ENCODE assay signal across 15 cellular contexts in genomic region chr2:8522682-8523081, GRCh38.
DNase-seq lines count a peak whose midpoint lies in the region; ATAC-seq and TF ChIP-seq lines count a peak whose summit lies in the region.
"Had no signal": no experiment of that assay in that cellular context is flagged by ENCODE, and none has a peak within 500 bp of the region (broad histone marks: within the 10 kb centered on the region; RNA-seq: fewer than 3 reads in every experiment).

No MANE protein-coding gene starts in this region.

- peaks cover 37% of the 10 kb centered on the region for H3K4me1 Mint-ChIP-seq in T-helper 2 cell treated with Interferon-gamma antibody and Interleukin-4, amounts not matched to agents 5 μg/mL and 100 μg/mL, for 36 hours (ENCODE audit: low read depth)
- peaks cover 12 to 84% (median 18%) of the 10 kb centered on the region in 4 donors for H3K4me1 Mint-ChIP-seq in naive thymus-derived CD8-positive, alpha-beta T cell

- H3K4me2 ChIP-seq in DOHH2 (ENCODE audit: low read length) = peak overlapping the region; percentile 9; the same call in 1 of the 2 replicates
- H3K4me2 ChIP-seq: hepatocyte had no signal

- DNase-seq in T-helper 2 cell treated with Interferon-gamma antibody and Interleukin-4, amounts not matched to agents 5 μg/mL and 100 μg/mL, for 36 hours (ENCODE audit: low spot score) = no peak
- peak in 1 of 10 donors; percentile 29 for DNase-seq in naive thymus-derived CD8-positive, alpha-beta T cell
- no peak for DNase-seq in cerebellar cortex (ENCODE audit: low spot score)
- DNase-seq in upper lobe of right lung = no peak
- no peak for DNase-seq in DMS53 treated with DMSO at 0.1 percent for 48 hours (lab: John Stamatoyannopoulos, UW; ENCODE audit: unreplicated experiment)
- DNase-seq: erythroblast, left ventricle myocardium inferior, NCI-H2171, OCI-M1, testis had no signal

- no peaks in the 10 kb centered on the region for H3K79me2 ChIP-seq in DOHH2 (ENCODE audit: control insufficient read depth, low read length)
- H3K79me2 ChIP-seq: hepatocyte had no signal

- no peaks in the 10 kb centered on the region for H4K20me1 ChIP-seq in DOHH2 (ENCODE audit: control insufficient read depth, insufficient read depth, low read depth, low read length)

- H3K27me3 ChIP-seq in DOHH2 (ENCODE audit: control insufficient read depth, low read length) (no peaks in the 10 kb centered on the region), upper lobe of right lung (no peaks in the 10 kb centered on the region)
- H3K27me3 ChIP-seq: hepatocyte, testis had no signal

- 0 out of 2 replicates have a peak, but pooled peaks cover 10% of the 10 kb centered on the region for H3F3A ChIP-seq in DOHH2 (ENCODE audit: control insufficient read depth, insufficient read depth)

- H3K27ac Mint-ChIP-seq in T-helper 2 cell treated with Interferon-gamma antibody and Interleukin-4, amounts not matched to agents 5 μg/mL and 100 μg/mL, for 36 hours = peak overlapping the region; percentile 74
- H3K27ac Mint-ChIP-seq in naive thymus-derived CD8-positive, alpha-beta T cell = peak overlapping the region in 6 of 10 donors; percentile 1 to 85 (median 56)

- no peaks in the 10 kb centered on the region for H3K9me2 ChIP-seq in DOHH2 (replicated peaks; ENCODE audit: control insufficient read depth, low read length)

- TF ChIP-seq CTCF in DOHH2 (IDR thresholded peaks at IDR 0.05; ENCODE audit: low read depth, low read length, poor library complexity, severe bottlenecking) (no peak), upper lobe of right lung (IDR thresholded peaks at IDR 0.05) (no peak)

- no peaks in the 10 kb centered on the region for H3K36me3 ChIP-seq in DOHH2 (ENCODE audit: control insufficient read depth, low read length)
- H3K36me3 ChIP-seq in upper lobe of right lung = no peaks in the 10 kb centered on the region
- H3K36me3 ChIP-seq: left ventricle myocardium inferior had no signal

- H3K4me3 ChIP-seq in DOHH2 (ENCODE audit: low read length) (no peak overlapping the region), upper lobe of right lung (no peak overlapping the region)
- H3K4me3 ChIP-seq: hepatocyte, left ventricle myocardium inferior, testis had no signal

- intact Hi-C loops in upper lobe of right lung (cut with DNase I) = no loop called here

- no peaks in the 10 kb centered on the region for H3K9me3 ChIP-seq in DOHH2 (ENCODE audit: control insufficient read depth, insufficient read depth, low read length)
- no peaks in the 10 kb centered on the region for H3K9me3 ChIP-seq in upper lobe of right lung
- H3K9me3 ChIP-seq: left ventricle myocardium inferior, testis had no signal

- peaks cover 5% of the 10 kb centered on the region for H3K9me3 Mint-ChIP-seq in T-helper 2 cell treated with Interferon-gamma antibody and Interleukin-4, amounts not matched to agents 5 μg/mL and 100 μg/mL, for 36 hours
- no peaks in the 10 kb centered on the region for H3K9me3 Mint-ChIP-seq in naive thymus-derived CD8-positive, alpha-beta T cell

- ATAC-seq in GM19455 (IDR thresholded peaks at IDR 0.05; ENCODE audit: unreplicated experiment) (peak; percentile 34), upper lobe of right lung (no peak), GM19467 (IDR thresholded peaks at IDR 0.05; ENCODE audit: unreplicated experiment) (no peak)
- no peak for ATAC-seq in naive thymus-derived CD8-positive, alpha-beta T cell
- ATAC-seq: activated naive CD4-positive, alpha-beta T cell treated with anti-CD3 and anti-CD28 coated beads, Interleukin-2, amount 50 U/mL, for 72 hours had no signal

- H3K27ac ChIP-seq in DOHH2 (ENCODE audit: low read depth, low read length) (no peak overlapping the region), upper lobe of right lung (no peak overlapping the region)
- H3K27ac ChIP-seq: hepatocyte, left ventricle myocardium inferior, testis had no signal

- H3K4me3 Mint-ChIP-seq in T-helper 2 cell treated with Interferon-gamma antibody and Interleukin-4, amounts not matched to agents 5 μg/mL and 100 μg/mL, for 36 hours = peak overlapping the region; percentile 33
- H3K4me3 Mint-ChIP-seq in naive thymus-derived CD8-positive, alpha-beta T cell = peak overlapping the region in 8 of 10 donors; percentile 9 to 63 (median 26)

- no peaks in the 10 kb centered on the region for H3K27me3 Mint-ChIP-seq in T-helper 2 cell treated with Interferon-gamma antibody and Interleukin-4, amounts not matched to agents 5 μg/mL and 100 μg/mL, for 36 hours (ENCODE audit: low read depth)
- H3K27me3 Mint-ChIP-seq in naive thymus-derived CD8-positive, alpha-beta T cell = peaks cover 0 to 3% (median 0%) of the 10 kb centered on the region in 5 donors

- peaks cover 11% of the 10 kb centered on the region for H3K36me3 Mint-ChIP-seq in T-helper 2 cell treated with Interferon-gamma antibody and Interleukin-4, amounts not matched to agents 5 μg/mL and 100 μg/mL, for 36 hours (ENCODE audit: low read depth)
- H3K36me3 Mint-ChIP-seq in naive thymus-derived CD8-positive, alpha-beta T cell = no peaks in the 10 kb centered on the region

- H3K4me1 ChIP-seq in DOHH2 (ENCODE audit: control insufficient read depth, low read length) (peaks cover 88% of the 10 kb centered on the region), upper lobe of right lung (peaks cover 28% of the 10 kb centered on the region)

- POLR2A ChIA-PET in naive thymus-derived CD8-positive, alpha-beta T cell (lab: Charles Lee) = no interaction called here
